29 cellular contexts compared by ENCODE assay signal in genomic region chr13:40457844-40458243, GRCh38.
"Had no signal": no experiment of that assay in that cellular context is flagged by ENCODE, and none has a peak within 500 bp of the region (broad histone marks: within the 10 kb centered on the region; RNA-seq: fewer than 3 reads in every experiment).

No MANE protein-coding gene starts in this region.

- DNase-seq: activated B cell treated with CpG ODN at 0.5 μM for 24 hours; activated CD4-positive, alpha-beta T cell treated with anti-CD3 and anti-CD28 coated beads for 48 hours; activated CD4-positive, alpha-beta T cell treated with anti-CD3 and anti-CD28 coated beads, Interleukin-2, amount 50 U/mL, for 1 hour; activated CD4-positive, alpha-beta T cell treated with anti-CD3 and anti-CD28 coated beads, Interleukin-2, amount 50 U/mL, for 48 hours; activated CD8-positive, alpha-beta T cell treated with anti-CD3 and anti-CD28 coated beads for 36 hours; activated effector memory CD4-positive, alpha-beta T cell treated with Interleukin-2 at 50 U/mL for 16 hours; activated gamma-delta T cell treated with Interleukin-2 at 50 U/mL for 16 hours; activated naive CD4-positive, alpha-beta T cell treated with anti-CD3 and anti-CD28 coated beads, Interleukin-2, amount 50 U/mL, for 16 hours; activated naive CD4-positive, alpha-beta T cell treated with Interleukin-2 at 50 U/mL for 16 hours; activated T-cell treated with anti-CD3 and anti-CD28 coated beads, Interleukin-2, amount 50 U/mL, for 4 hours; amniotic stem cell; brain microvascular endothelial cell; cortex of kidney; dermis blood vessel endothelial cell; effector CD4-positive, alpha-beta T cell; effector memory CD8-positive, alpha-beta T cell; erythroblast; esophagus squamous epithelium; foreskin melanocyte; T-helper 1 cell; T-helper 17 cell; T1000; WERI-Rb-1 had no signal

- H3K4me3 ChIP-seq: esophagus squamous epithelium, gastroesophageal sphincter had no signal

- H3K27ac ChIP-seq: brain microvascular endothelial cell, esophagus squamous epithelium, gastroesophageal sphincter, WERI-Rb-1 had no signal

- FAIRE-seq: astrocyte, bronchial epithelial cell, colon had no signal

- ATAC-seq: activated CD4-positive, CD25-positive, alpha-beta regulatory T cell treated with anti-CD3 and anti-CD28 coated beads, Interleukin-2, amount 50 U/mL, for 24 hours; activated CD8-positive, alpha-beta T cell treated with anti-CD3 and anti-CD28 coated beads for 36 hours; activated T-cell treated with anti-CD3 and anti-CD28 coated beads, Interleukin-2, amount 50 U/mL, for 4 hours; activated T-helper 17 cell treated with anti-CD3 and anti-CD28 coated beads, Interleukin-2, amount 50 U/mL, for 72 hours; effector memory CD8-positive, alpha-beta T cell; gastroesophageal sphincter; T-helper 17 cell had no signal

- H3K9me3 ChIP-seq: esophagus squamous epithelium, gastroesophageal sphincter had no signal

- H3K36me3 ChIP-seq: brain microvascular endothelial cell, esophagus squamous epithelium, gastroesophageal sphincter, WERI-Rb-1 had no signal

- H3K27me3 ChIP-seq: brain microvascular endothelial cell, esophagus squamous epithelium, gastroesophageal sphincter had no signal

- H3K4me1 ChIP-seq: gastroesophageal sphincter had no signal
